ENCODE assay signal across 9 cellular contexts in the genomic region with DNA sequence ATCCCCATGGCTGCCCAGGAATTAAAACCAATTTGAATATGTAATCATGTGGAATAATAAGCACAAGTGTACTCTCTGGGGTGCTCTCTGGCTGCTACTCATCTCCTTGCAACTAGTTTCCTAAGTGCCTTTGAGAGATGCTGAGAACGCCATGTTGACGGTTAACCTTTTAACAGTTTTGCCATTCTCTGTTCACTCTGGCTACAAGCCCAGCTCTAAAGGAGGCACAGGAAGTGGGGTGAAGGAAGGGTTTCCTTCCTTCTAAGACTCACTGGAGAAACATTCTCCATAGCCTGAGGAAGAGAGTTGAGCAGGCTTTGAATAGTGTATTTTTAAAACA.
DNase-seq lines count a peak whose midpoint lies in the region; ATAC-seq and TF ChIP-seq lines count a peak whose summit lies in the region.
"Had no signal": no experiment of that assay in that cellular context is flagged by ENCODE, and none has a peak within 500 bp of the region (broad histone marks: within the 10 kb centered on the region; RNA-seq: fewer than 3 reads in every experiment).

No MANE protein-coding gene starts in this region.

- H3K27ac ChIP-seq in CD4-positive, CD25-positive, alpha-beta regulatory T cell (ENCODE audit: insufficient read depth, low read length, poor library complexity, severe bottlenecking) = no peak overlapping the region
- H3K27ac ChIP-seq: gastroesophageal sphincter had no signal

- POLR2A ChIA-PET in activated CD8-positive, alpha-beta T cell treated with anti-CD3 and anti-CD28 coated beads for 36 hours (lab: Charles Lee) = no interaction called here

- CTCF ChIA-PET in activated CD8-positive, alpha-beta T cell treated with anti-CD3 and anti-CD28 coated beads for 36 hours (lab: Charles Lee) = interaction anchor here (0.7 to 1.6 kb wide), 2 partner anchors 12 to 14 kb away, joined by 4 read pairs; no protein-coding TSS in a partner anchor

- peak in 1 of 3 donors; percentile 16 for DNase-seq in CD4-positive, CD25-positive, alpha-beta regulatory T cell
- peak; percentile 13 for DNase-seq in activated CD8-positive, alpha-beta T cell treated with anti-CD3 and anti-CD28 coated beads for 36 hours
- peak; percentile 39 for DNase-seq in kidney tubule cell (ENCODE audit: low spot score)
- no peak for DNase-seq in stimulated activated naive CD4-positive, alpha-beta T cell (lab: John Stamatoyannopoulos, UW)
- DNase-seq in activated CD8-positive, alpha-beta memory T cell treated with anti-CD3 and anti-CD28 coated beads, Interleukin-2, amount 50 U/mL, for 4 hours = no peak

- H3K4me3 Mint-ChIP-seq in CD4-positive, CD25-positive, alpha-beta regulatory T cell = peak overlapping the region in 1 of 4 donors; percentile 31
- peak overlapping the region; percentile 5 for H3K4me3 Mint-ChIP-seq in activated CD8-positive, alpha-beta T cell treated with anti-CD3 and anti-CD28 coated beads for 36 hours

- peak overlapping the region; percentile 21 for H3K4me3 ChIP-seq in CD4-positive, CD25-positive, alpha-beta regulatory T cell (ENCODE audit: low read depth, low read length)
- H3K4me3 ChIP-seq: gastroesophageal sphincter had no signal

- intact Hi-C loops in activated CD8-positive, alpha-beta T cell treated with anti-CD3 and anti-CD28 coated beads for 36 hours (cut with micrococcal nuclease) = no loop called here

- no peaks in the 10 kb centered on the region for H3K36me3 Mint-ChIP-seq in CD4-positive, CD25-positive, alpha-beta regulatory T cell
- no peaks in the 10 kb centered on the region for H3K36me3 Mint-ChIP-seq in activated CD8-positive, alpha-beta T cell treated with anti-CD3 and anti-CD28 coated beads for 36 hours (ENCODE audit: low read depth)

- peaks cover 0 to 3% (median 0%) of the 10 kb centered on the region in 7 donors for H3K9me3 Mint-ChIP-seq in CD4-positive, CD25-positive, alpha-beta regulatory T cell
- H3K9me3 Mint-ChIP-seq in activated CD8-positive, alpha-beta T cell treated with anti-CD3 and anti-CD28 coated beads for 36 hours = no peaks in the 10 kb centered on the region

- no peaks in the 10 kb centered on the region for H3K27me3 ChIP-seq in CD4-positive, CD25-positive, alpha-beta regulatory T cell (ENCODE audit: control insufficient read depth, insufficient read depth, low read length)
- H3K27me3 ChIP-seq: gastroesophageal sphincter had no signal

- ATAC-seq in CD4-positive, CD25-positive, alpha-beta regulatory T cell (ENCODE audit: low read depth in 2 of 2) = no peak
- ATAC-seq in HG03432 (IDR thresholded peaks at IDR 0.05; ENCODE audit: unreplicated experiment) (peak; percentile 10), GM21526 (IDR thresholded peaks at IDR 0.05; ENCODE audit: low FRiP score, unreplicated experiment) (no peak), HG03457 (IDR thresholded peaks at IDR 0.05; ENCODE audit: unreplicated experiment) (no peak)
- ATAC-seq in activated CD8-positive, alpha-beta T cell treated with anti-CD3 and anti-CD28 coated beads for 36 hours = peak; percentile 68
- ATAC-seq: gastroesophageal sphincter had no signal

- peaks cover 6% of the 10 kb centered on the region for H3K27me3 Mint-ChIP-seq in CD4-positive, CD25-positive, alpha-beta regulatory T cell
- H3K27me3 Mint-ChIP-seq in activated CD8-positive, alpha-beta T cell treated with anti-CD3 and anti-CD28 coated beads for 36 hours = peaks cover 1% of the 10 kb centered on the region

- H3K4me1 ChIP-seq in CD4-positive, CD25-positive, alpha-beta regulatory T cell (ENCODE audit: control insufficient read depth, insufficient read depth, low read length, poor library complexity, severe bottlenecking) = peaks cover 6% of the 10 kb centered on the region

- TF ChIP-seq CTCF in activated CD8-positive, alpha-beta T cell treated with anti-CD3 and anti-CD28 coated beads for 36 hours (IDR thresholded peaks at IDR 0.05) = no peak

- no peaks in the 10 kb centered on the region for H3K9me3 ChIP-seq in CD4-positive, CD25-positive, alpha-beta regulatory T cell (ENCODE audit: control insufficient read depth in 2 of 2, low read length in 2 of 2)
- H3K9me3 ChIP-seq: gastroesophageal sphincter had no signal

- H3K4me1 Mint-ChIP-seq in CD4-positive, CD25-positive, alpha-beta regulatory T cell = peaks cover 0 to 13% (median 5%) of the 10 kb centered on the region in 4 donors
- peaks cover 14% of the 10 kb centered on the region for H3K4me1 Mint-ChIP-seq in activated CD8-positive, alpha-beta T cell treated with anti-CD3 and anti-CD28 coated beads for 36 hours (ENCODE audit: low read depth)

- no peak overlapping the region for H3K27ac Mint-ChIP-seq in CD4-positive, CD25-positive, alpha-beta regulatory T cell
- peak overlapping the region; percentile 78 for H3K27ac Mint-ChIP-seq in activated CD8-positive, alpha-beta T cell treated with anti-CD3 and anti-CD28 coated beads for 36 hours

- H3K36me3 ChIP-seq in CD4-positive, CD25-positive, alpha-beta regulatory T cell (ENCODE audit: control insufficient read depth, insufficient read depth, low read length) = no peaks in the 10 kb centered on the region
- H3K36me3 ChIP-seq: gastroesophageal sphincter had no signal

Comparison
In these comparisons a context has a peak if more than half of its experiments do, and no peak if none do; other contexts are left out.
1. ATAC-seq: peak in HG03432 (single experiment) and activated CD8-positive, alpha-beta T cell treated with anti-CD3 and anti-CD28 coated beads for 36 hours (single experiment); none in CD4-positive, CD25-positive, alpha-beta regulatory T cell (0 of 2), GM21526 (single experiment) and HG03457 (single experiment).
2. DNase-seq: peak in activated CD8-positive, alpha-beta T cell treated with anti-CD3 and anti-CD28 coated beads for 36 hours (single experiment) and kidney tubule cell (single experiment); none in stimulated activated naive CD4-positive, alpha-beta T cell (0 of 6) and activated CD8-positive, alpha-beta memory T cell treated with anti-CD3 and anti-CD28 coated beads, Interleukin-2, amount 50 U/mL, for 4 hours (single experiment).